ENCODE assay signal across 17 cellular contexts in the genomic region with DNA sequence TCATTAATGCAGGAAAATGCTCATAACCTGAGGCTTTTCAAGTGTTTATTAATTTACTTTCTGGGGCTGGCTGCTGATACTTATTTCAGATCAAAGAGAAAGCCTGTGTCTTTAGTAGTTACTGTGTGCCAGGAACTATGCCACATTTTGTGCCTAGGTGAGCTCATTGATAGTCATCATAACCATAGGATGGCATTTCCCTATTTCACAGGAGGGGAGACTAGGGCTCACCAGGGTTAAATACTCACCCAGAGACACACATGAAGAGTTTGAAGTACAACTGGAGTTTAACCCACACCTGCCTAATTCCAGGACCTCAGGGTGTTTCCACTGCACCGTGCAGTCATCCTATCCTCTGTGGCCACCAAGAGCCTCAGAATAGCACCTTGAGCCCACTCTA.
DNase-seq lines count a peak whose midpoint lies in the region; ATAC-seq, FAIRE-seq and TF ChIP-seq lines count a peak whose summit lies in the region.
"Had no signal": no experiment of that assay in that cellular context is flagged by ENCODE, and none has a peak within 500 bp of the region (broad histone marks: within the 10 kb centered on the region; RNA-seq: fewer than 3 reads in every experiment).

No MANE protein-coding gene starts in this region.

- H4K20me1 ChIP-seq in PC-3 (ENCODE audit: low read length): no peaks in the 10 kb centered on the region
- H4K20me1 ChIP-seq in keratinocyte (ENCODE audit: control insufficient read depth, extremely low read depth, insufficient read depth, low read length): no peaks in the 10 kb centered on the region

- H3K9me2 ChIP-seq in PC-3 (replicated peaks; ENCODE audit: low read length): no peaks in the 10 kb centered on the region

- ATAC-seq in PC-3: no peak
- ATAC-seq in GM19467 (IDR thresholded peaks at IDR 0.05; ENCODE audit: unreplicated experiment): no peak
- no peak for ATAC-seq in HG03457 (IDR thresholded peaks at IDR 0.05; ENCODE audit: unreplicated experiment)

- H3K4me1 ChIP-seq in PC-3 (ENCODE audit: insufficient read depth, low read length) (no peaks in the 10 kb centered on the region), keratinocyte (ENCODE audit: control insufficient read depth, extremely low read depth, insufficient read depth, low read length) (peaks cover 41% of the 10 kb centered on the region)

- no peaks in the 10 kb centered on the region for H3F3A ChIP-seq in PC-3 (ENCODE audit: low read length, unreplicated experiment)

- no peaks in the 10 kb centered on the region for H3K9me1 ChIP-seq in keratinocyte (ENCODE audit: control insufficient read depth, extremely low read depth, insufficient read depth, low read length)

- no peak for TF ChIP-seq CTCF in PC-3 (conservative IDR thresholded peaks at IDR 0.05; ENCODE audit: low read depth, low read length)
- no peak for TF ChIP-seq CTCF in keratinocyte (optimal IDR thresholded peaks at IDR 0.05 in 1 of 3, IDR thresholded peaks at IDR 0.05 in 1 of 3, conservative IDR thresholded peaks at IDR 0.05 in 1 of 3; ENCODE audit: extremely low read depth in 1 of 3, insufficient read depth in 2 of 3, low read length in 3 of 3)

- H3K4me3 ChIP-seq in PC-3 (ENCODE audit: low read length): no peak overlapping the region
- H3K4me3 ChIP-seq in keratinocyte (ENCODE audit: control insufficient read depth in 2 of 3, extremely low read depth in 1 of 3, insufficient read depth in 2 of 3, low read depth in 1 of 3, low read length in 3 of 3): no peak overlapping the region

- H3K36me3 ChIP-seq in PC-3 (ENCODE audit: low read depth, low read length) (no peaks in the 10 kb centered on the region), keratinocyte (ENCODE audit: control insufficient read depth in 2 of 2, extremely low read depth in 1 of 2, insufficient read depth in 2 of 2, low read length in 2 of 2) (peaks cover 0 to 2% of the 10 kb centered on the region in 2 experiments)

- peak; percentile 95 for FAIRE-seq in keratinocyte (lab: Jason Lieb, UNC)
- FAIRE-seq: A204.1, G401.6, GM12891 had no signal

- dilution Hi-C loops in keratinocyte (cut with MboI; ENCODE audit: extremely low pct_ligation_motif_present, low sequenced_read_pairs): no loop called here

- no peak overlapping the region for H3K4me2 ChIP-seq in PC-3 (ENCODE audit: low read length)
- H3K4me2 ChIP-seq in keratinocyte (ENCODE audit: control insufficient read depth, extremely low read depth, insufficient read depth, low read depth, low read length): peak overlapping the region; percentile 35

- peak; percentile 6 for DNase-seq in PC-3
- no peak for DNase-seq in epithelial cell of prostate (ENCODE audit: low read depth, low spot score)
- no peak for DNase-seq in keratinocyte (ENCODE audit: low read depth, low spot score)
- DNase-seq in renal cortical epithelial cell (ENCODE audit: low read depth): peak; percentile 32
- DNase-seq in NCI-H345 treated with DMSO at 0.1 percent for 48 hours (lab: John Stamatoyannopoulos, UW; ENCODE audit: unreplicated experiment): no peak
- DNase-seq: C1 segment of cervical spinal cord; CD4-positive, alpha-beta T cell; DMS153; DMS79 treated with DMSO at 0.1 percent for 48 hours; EL; HCEC 1CT; HFFc6 had no signal

- H3K9ac ChIP-seq in PC-3 (ENCODE audit: low read length): no peak overlapping the region
- no peak overlapping the region for H3K9ac ChIP-seq in keratinocyte (ENCODE audit: control insufficient read depth, extremely low read depth, insufficient read depth, low read length)

- POLR2A ChIA-PET in PC-3 (lab: Charles Lee; ENCODE audit: unreplicated experiment): no interaction called here

- no TSS peak for BruUV-seq in PC-3 (replicated peaks; lab: Mats Ljungman, UMichigan)

- H3K9me3 ChIP-seq in PC-3 (ENCODE audit: low read length) (no peaks in the 10 kb centered on the region), keratinocyte (ENCODE audit: control insufficient read depth, low read depth, low read length) (no peaks in the 10 kb centered on the region)

- no peaks in the 10 kb centered on the region for H3K27me3 ChIP-seq in PC-3 (ENCODE audit: low read length)
- no peaks in the 10 kb centered on the region for H3K27me3 ChIP-seq in keratinocyte (ENCODE audit: control insufficient read depth, extremely low read depth, insufficient read depth, low read length)

- CTCF ChIA-PET in PC-3 (lab: Charles Lee): no interaction called here

- H3K79me2 ChIP-seq in PC-3 (ENCODE audit: low read length) (no peaks in the 10 kb centered on the region), keratinocyte (ENCODE audit: control insufficient read depth, insufficient read depth, low read length) (no peaks in the 10 kb centered on the region)

- H2AFZ ChIP-seq in PC-3 (ENCODE audit: low read length) (no peak overlapping the region), keratinocyte (ENCODE audit: control insufficient read depth, low read length) (no peak overlapping the region)

- H3K27ac ChIP-seq in PC-3 (ENCODE audit: low read length): no peak overlapping the region
- peak overlapping the region; percentile 43 for H3K27ac ChIP-seq in epithelial cell of prostate
- peak overlapping the region; percentile 8 for H3K27ac ChIP-seq in keratinocyte (ENCODE audit: control insufficient read depth, insufficient read depth, low read length)

- intact Hi-C loops in PC-3 (cut with micrococcal nuclease): no loop called here

Comparison
In these comparisons a context has a peak if more than half of its experiments do, and no peak if none do; other contexts are left out.
1. DNase-seq: peak in PC-3 (single experiment) and renal cortical epithelial cell (single experiment); none in epithelial cell of prostate (single experiment), keratinocyte (single experiment) and NCI-H345 treated with DMSO at 0.1 percent for 48 hours (single experiment).